ENCODE assay signal across 16 cellular contexts in the genomic region with DNA sequence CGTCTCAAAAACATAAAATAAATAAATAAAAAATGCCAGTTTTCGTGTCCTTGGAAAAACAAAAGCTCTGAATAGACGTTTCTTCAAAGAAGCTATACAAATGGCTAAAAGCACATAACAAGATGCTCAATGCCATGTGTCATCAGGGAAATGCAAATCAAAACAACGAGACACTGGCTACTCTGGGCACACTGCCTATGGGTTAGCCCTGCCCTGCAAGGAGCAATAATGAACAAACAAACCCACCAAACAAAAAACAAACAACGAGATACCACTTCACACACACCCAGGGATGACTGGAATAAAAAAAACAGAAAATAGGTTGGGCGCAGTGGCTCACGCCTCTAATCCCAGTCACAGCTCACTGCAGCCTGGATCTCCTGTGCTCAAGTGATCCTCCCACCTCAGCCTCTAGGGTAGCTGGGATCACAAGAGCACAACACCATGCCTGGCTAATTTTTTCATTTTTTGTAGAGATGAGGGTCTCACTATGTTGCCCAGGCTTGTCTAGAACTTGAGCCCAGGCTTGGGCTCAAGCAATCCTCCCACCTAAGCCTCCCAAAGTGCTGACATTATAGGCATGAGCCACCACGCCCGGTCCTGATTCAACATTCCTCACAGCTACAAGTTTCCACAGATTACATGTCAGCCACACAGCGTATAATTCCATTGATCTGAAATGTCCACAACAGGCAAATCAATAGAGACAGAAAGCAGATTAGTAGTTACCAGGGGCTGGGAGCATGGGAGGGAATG. TPM values are rescaled to one million over a fixed set of nuclear protein-coding genes. Genes with fewer than 3 reads are reported as not detected.
A peak's percentile ranks its signal among the peaks of the same experiment; 100 is the strongest.
DNase-seq lines count a peak whose midpoint lies in the region; ATAC-seq and TF ChIP-seq lines count a peak whose summit lies in the region.
"Had no signal": no experiment of that assay in that cellular context is flagged by ENCODE, and none has a peak within 500 bp of the region (broad histone marks: within the 10 kb centered on the region; RNA-seq: fewer than 3 reads in every experiment).

No MANE protein-coding gene starts in this region.

- H3K4me1 Mint-ChIP-seq in chondrocyte (ENCODE audit: low read depth) (peaks cover 42% of the 10 kb centered on the region), osteocyte (ENCODE audit: unreplicated experiment) (peaks cover 23% of the 10 kb centered on the region), CD14-positive monocyte (no peaks in the 10 kb centered on the region)

- peaks cover 8% of the 10 kb centered on the region for H3K36me3 Mint-ChIP-seq in chondrocyte (ENCODE audit: low read depth)
- H3K36me3 Mint-ChIP-seq in osteocyte (ENCODE audit: unreplicated experiment) = peaks cover 18% of the 10 kb centered on the region
- peaks cover 65 to 94% of the 10 kb centered on the region in 2 donors for H3K36me3 Mint-ChIP-seq in CD14-positive monocyte

- peak; percentile 33 for DNase-seq in NCI-H2029 (lab: John Stamatoyannopoulos, UW)
- DNase-seq in NCI-H2029 treated with DMSO at 0.1 percent for 48 hours (lab: John Stamatoyannopoulos, UW) = no peak
- peak; percentile 92 for DNase-seq in MG63
- no peak for DNase-seq in chondrocyte (ENCODE audit: low spot score)
- DNase-seq in osteocyte (ENCODE audit: extremely low spot score, unreplicated experiment) = no peak
- no peak for DNase-seq in Right ventricle myocardium inferior (ENCODE audit: missing footprints)
- no peak for DNase-seq in kidney tubule cell (ENCODE audit: low spot score)
- DNase-seq in CD14-positive monocyte (ENCODE audit: low spot score) = no peak
- DNase-seq: aorta; MV-4-11; naive thymus-derived CD4-positive, alpha-beta T cell; NCI-H2107; SHP77; stimulated activated CD4-positive, alpha-beta T cell treated with anti-CD3 and anti-CD28 coated beads, Interleukin-2, amount 100 ng/mL, for 24 hours; testis had no signal

- no peak for ATAC-seq in Right ventricle myocardium inferior
- ATAC-seq: naive thymus-derived CD4-positive, alpha-beta T cell had no signal

- H3K27me3 Mint-ChIP-seq in chondrocyte (ENCODE audit: low read depth) (no peaks in the 10 kb centered on the region), osteocyte (ENCODE audit: unreplicated experiment) (no peaks in the 10 kb centered on the region), CD14-positive monocyte (ENCODE audit: low read depth in 3 of 3) (peaks cover 0 to 5% (median 1%) of the 10 kb centered on the region in 3 donors)
- H3K27me3 Mint-ChIP-seq: dendritic cell treated with granulocyte-macrophage colony-stimulating factor and Interleukin-4, amounts not matched to agents 40 ng/mL and 50 ng/mL, for 4 days; naive thymus-derived CD4-positive, alpha-beta T cell had no signal

- H3K9me3 Mint-ChIP-seq in chondrocyte (ENCODE audit: low read depth) (no peaks in the 10 kb centered on the region), osteocyte (ENCODE audit: unreplicated experiment) (no peaks in the 10 kb centered on the region), CD14-positive monocyte (no peaks in the 10 kb centered on the region)
- H3K9me3 Mint-ChIP-seq: dendritic cell treated with granulocyte-macrophage colony-stimulating factor and Interleukin-4, amounts not matched to agents 40 ng/mL and 50 ng/mL, for 4 days; naive thymus-derived CD4-positive, alpha-beta T cell had no signal

- peak overlapping the region; percentile 63 for H3K27ac Mint-ChIP-seq in chondrocyte (ENCODE audit: unreplicated experiment)
- H3K27ac Mint-ChIP-seq in osteocyte (ENCODE audit: unreplicated experiment) = peak overlapping the region; percentile 28
- H3K27ac Mint-ChIP-seq in CD14-positive monocyte = no peak overlapping the region
- H3K27ac Mint-ChIP-seq: dendritic cell treated with granulocyte-macrophage colony-stimulating factor and Interleukin-4, amounts not matched to agents 40 ng/mL and 50 ng/mL, for 4 days had no signal

- peaks cover 78% of the 10 kb centered on the region for H3K36me3 ChIP-seq in MG63

- intact Hi-C loops in Right ventricle myocardium inferior (cut with DNase I) = loop anchor here (5.0 to 10.0 kb wide), 3 partner anchors 221 to 461 kb away; partner anchors contain the start of genes COPE and DDX49
- intact Hi-C loops in CD14-positive monocyte (cut with micrococcal nuclease) = loop anchor here (5.0 to 10.0 kb wide), 2 partner anchors 131 to 394 kb away; partner anchors contain the start of gene REX1BD (in 1 of the 2)

- no peak overlapping the region for H3K4me3 Mint-ChIP-seq in chondrocyte (ENCODE audit: unreplicated experiment)
- H3K4me3 Mint-ChIP-seq in osteocyte (ENCODE audit: unreplicated experiment) = no peak overlapping the region
- no peak overlapping the region for H3K4me3 Mint-ChIP-seq in CD14-positive monocyte
- H3K4me3 Mint-ChIP-seq: dendritic cell treated with granulocyte-macrophage colony-stimulating factor and Interleukin-4, amounts not matched to agents 40 ng/mL and 50 ng/mL, for 4 days; naive thymus-derived CD4-positive, alpha-beta T cell had no signal

- no peaks in the 10 kb centered on the region for H3K27me3 ChIP-seq in MG63
- H3K27me3 ChIP-seq: testis had no signal

- no peak overlapping the region for H3K4me3 ChIP-seq in MG63
- H3K4me3 ChIP-seq: testis had no signal

- TF ChIP-seq CTCF in chondrocyte (IDR thresholded peaks at IDR 0.05) (no peak), osteocyte (IDR thresholded peaks at IDR 0.05) (no peak), CD14-positive monocyte (IDR thresholded peaks at IDR 0.05) (no peak)

- no peaks in the 10 kb centered on the region for H3K9me3 ChIP-seq in MG63
- H3K9me3 ChIP-seq: testis had no signal

RNA-seq across cellular contexts. Expression of gene ISYNA1, which starts 15.5 kb away (rescaled TPM):
- total RNA-seq in MG63 (2014; rRNA removed; shearing (Covaris generic); ENCODE audit: low replicate concordance) = 0.40 and 4.4 TPM in 2 replicates
- total RNA-seq in chondrocyte = 56.5 to 213 TPM (median 208 TPM) in 3 replicates
- total RNA-seq in osteocyte = 159 and 178 TPM in 2 replicates
- 26.0 TPM for total RNA-seq in Right ventricle myocardium inferior
- polyA plus RNA-seq in CD14-positive monocyte = not detected

RNA-seq across cellular contexts. Expression of gene SSBP4, which starts 34.2 kb away (rescaled TPM):
- 187 and 203 TPM in 2 replicates for total RNA-seq in MG63 (2014; rRNA removed; shearing (Covaris generic); ENCODE audit: low replicate concordance)
- total RNA-seq in chondrocyte = 54.8 to 72.3 TPM (median 56.3 TPM) in 3 replicates
- 82.9 and 102 TPM in 2 replicates for total RNA-seq in osteocyte
- 36.2 TPM for total RNA-seq in Right ventricle myocardium inferior
- polyA plus RNA-seq in CD14-positive monocyte = 10 to 100 TPM; 38.5 to 48.3 TPM

RNA-seq across cellular contexts. Expression of gene LRRC25, which starts 56.0 kb away (rescaled TPM):
- not detected in 2 replicates for total RNA-seq in MG63 (2014; rRNA removed; shearing (Covaris generic); ENCODE audit: low replicate concordance)
- total RNA-seq in chondrocyte (not detected in 3 replicates), osteocyte (0.16 TPM in 1 of 2 replicates, not detected in the other), Right ventricle myocardium inferior (5.0 TPM)
- polyA plus RNA-seq in CD14-positive monocyte = 100 to 1,000 TPM; 416 to 581 TPM

Comparison
In these comparisons a context has a peak if more than half of its experiments do, and no peak if none do; other contexts are left out.
1. DNase-seq: peak in NCI-H2029 (single experiment) and MG63 (single experiment); none in NCI-H2029 treated with DMSO at 0.1 percent for 48 hours (single experiment), chondrocyte (single experiment), osteocyte (single experiment), Right ventricle myocardium inferior (single experiment), kidney tubule cell (single experiment) and CD14-positive monocyte (single experiment).
2. H3K27ac Mint-ChIP-seq: peak in chondrocyte (single experiment) and osteocyte (single experiment); none in CD14-positive monocyte (0 of 7).